ENCODE assay signal across 1 cellular context in the genomic region with DNA sequence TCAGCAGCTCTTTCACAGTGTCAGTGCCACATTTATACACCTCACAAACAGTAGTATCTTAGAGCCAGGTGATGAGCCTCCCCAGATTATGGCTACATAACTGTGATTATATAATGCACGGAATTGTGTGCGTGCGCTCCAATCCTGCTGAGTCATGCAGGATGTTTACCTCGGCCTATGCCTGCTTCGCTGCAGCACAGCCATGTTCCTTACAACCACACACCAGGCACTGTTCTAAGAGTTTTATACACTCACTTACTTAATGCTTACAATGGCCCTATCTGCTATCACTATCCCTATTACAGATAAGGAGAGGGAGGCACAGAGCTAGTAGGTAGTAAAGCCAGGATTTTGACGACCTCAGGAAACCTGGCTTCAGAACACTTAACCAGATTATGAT.
TF ChIP-seq lines count a peak whose summit lies in the region.

No MANE protein-coding gene starts in this region.

TF ChIP-seq in K562, 482 proteins besides CTCF, POLR2A, EP300 and RAD21 (continued from another document and continues in another):
- no peak for TF ChIP-seq TCFL5 (CRISPR knock-in tag; conservative IDR thresholded peaks at IDR 0.05)
- no peak for TF ChIP-seq ZBTB7A (IDR thresholded peaks at IDR 0.05; ENCODE audit: borderline replicate concordance, control insufficient read depth, low read depth, low read length)
- no peak for TF ChIP-seq ZNF785 (CRISPR knock-in tag; IDR thresholded peaks at IDR 0.05)
- TF ChIP-seq, protein P1, sequence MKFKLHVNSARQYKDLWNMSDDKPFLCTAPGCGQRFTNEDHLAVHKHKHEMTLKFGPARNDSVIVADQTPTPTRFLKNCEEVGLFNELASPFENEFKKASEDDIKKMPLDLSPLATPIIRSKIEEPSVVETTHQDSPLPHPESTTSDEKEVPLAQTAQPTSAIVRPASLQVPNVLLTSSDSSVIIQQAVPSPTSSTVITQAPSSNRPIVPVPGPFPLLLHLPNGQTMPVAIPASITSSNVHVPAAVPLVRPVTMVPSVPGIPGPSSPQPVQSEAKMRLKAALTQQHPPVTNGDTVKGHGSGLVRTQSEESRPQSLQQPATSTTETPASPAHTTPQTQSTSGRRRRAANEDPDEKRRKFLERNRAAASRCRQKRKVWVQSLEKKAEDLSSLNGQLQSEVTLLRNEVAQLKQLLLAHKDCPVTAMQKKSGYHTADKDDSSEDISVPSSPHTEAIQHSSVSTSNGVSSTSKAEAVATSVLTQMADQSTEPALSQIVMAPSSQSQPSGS (CRISPR knock-in tag; IDR thresholded peaks at IDR 0.05): no peak
- TF ChIP-seq BDP1 (IDR thresholded peaks at IDR 0.05; ENCODE audit: insufficient read depth, insufficient read length): no peak
- TF ChIP-seq, protein P2, sequence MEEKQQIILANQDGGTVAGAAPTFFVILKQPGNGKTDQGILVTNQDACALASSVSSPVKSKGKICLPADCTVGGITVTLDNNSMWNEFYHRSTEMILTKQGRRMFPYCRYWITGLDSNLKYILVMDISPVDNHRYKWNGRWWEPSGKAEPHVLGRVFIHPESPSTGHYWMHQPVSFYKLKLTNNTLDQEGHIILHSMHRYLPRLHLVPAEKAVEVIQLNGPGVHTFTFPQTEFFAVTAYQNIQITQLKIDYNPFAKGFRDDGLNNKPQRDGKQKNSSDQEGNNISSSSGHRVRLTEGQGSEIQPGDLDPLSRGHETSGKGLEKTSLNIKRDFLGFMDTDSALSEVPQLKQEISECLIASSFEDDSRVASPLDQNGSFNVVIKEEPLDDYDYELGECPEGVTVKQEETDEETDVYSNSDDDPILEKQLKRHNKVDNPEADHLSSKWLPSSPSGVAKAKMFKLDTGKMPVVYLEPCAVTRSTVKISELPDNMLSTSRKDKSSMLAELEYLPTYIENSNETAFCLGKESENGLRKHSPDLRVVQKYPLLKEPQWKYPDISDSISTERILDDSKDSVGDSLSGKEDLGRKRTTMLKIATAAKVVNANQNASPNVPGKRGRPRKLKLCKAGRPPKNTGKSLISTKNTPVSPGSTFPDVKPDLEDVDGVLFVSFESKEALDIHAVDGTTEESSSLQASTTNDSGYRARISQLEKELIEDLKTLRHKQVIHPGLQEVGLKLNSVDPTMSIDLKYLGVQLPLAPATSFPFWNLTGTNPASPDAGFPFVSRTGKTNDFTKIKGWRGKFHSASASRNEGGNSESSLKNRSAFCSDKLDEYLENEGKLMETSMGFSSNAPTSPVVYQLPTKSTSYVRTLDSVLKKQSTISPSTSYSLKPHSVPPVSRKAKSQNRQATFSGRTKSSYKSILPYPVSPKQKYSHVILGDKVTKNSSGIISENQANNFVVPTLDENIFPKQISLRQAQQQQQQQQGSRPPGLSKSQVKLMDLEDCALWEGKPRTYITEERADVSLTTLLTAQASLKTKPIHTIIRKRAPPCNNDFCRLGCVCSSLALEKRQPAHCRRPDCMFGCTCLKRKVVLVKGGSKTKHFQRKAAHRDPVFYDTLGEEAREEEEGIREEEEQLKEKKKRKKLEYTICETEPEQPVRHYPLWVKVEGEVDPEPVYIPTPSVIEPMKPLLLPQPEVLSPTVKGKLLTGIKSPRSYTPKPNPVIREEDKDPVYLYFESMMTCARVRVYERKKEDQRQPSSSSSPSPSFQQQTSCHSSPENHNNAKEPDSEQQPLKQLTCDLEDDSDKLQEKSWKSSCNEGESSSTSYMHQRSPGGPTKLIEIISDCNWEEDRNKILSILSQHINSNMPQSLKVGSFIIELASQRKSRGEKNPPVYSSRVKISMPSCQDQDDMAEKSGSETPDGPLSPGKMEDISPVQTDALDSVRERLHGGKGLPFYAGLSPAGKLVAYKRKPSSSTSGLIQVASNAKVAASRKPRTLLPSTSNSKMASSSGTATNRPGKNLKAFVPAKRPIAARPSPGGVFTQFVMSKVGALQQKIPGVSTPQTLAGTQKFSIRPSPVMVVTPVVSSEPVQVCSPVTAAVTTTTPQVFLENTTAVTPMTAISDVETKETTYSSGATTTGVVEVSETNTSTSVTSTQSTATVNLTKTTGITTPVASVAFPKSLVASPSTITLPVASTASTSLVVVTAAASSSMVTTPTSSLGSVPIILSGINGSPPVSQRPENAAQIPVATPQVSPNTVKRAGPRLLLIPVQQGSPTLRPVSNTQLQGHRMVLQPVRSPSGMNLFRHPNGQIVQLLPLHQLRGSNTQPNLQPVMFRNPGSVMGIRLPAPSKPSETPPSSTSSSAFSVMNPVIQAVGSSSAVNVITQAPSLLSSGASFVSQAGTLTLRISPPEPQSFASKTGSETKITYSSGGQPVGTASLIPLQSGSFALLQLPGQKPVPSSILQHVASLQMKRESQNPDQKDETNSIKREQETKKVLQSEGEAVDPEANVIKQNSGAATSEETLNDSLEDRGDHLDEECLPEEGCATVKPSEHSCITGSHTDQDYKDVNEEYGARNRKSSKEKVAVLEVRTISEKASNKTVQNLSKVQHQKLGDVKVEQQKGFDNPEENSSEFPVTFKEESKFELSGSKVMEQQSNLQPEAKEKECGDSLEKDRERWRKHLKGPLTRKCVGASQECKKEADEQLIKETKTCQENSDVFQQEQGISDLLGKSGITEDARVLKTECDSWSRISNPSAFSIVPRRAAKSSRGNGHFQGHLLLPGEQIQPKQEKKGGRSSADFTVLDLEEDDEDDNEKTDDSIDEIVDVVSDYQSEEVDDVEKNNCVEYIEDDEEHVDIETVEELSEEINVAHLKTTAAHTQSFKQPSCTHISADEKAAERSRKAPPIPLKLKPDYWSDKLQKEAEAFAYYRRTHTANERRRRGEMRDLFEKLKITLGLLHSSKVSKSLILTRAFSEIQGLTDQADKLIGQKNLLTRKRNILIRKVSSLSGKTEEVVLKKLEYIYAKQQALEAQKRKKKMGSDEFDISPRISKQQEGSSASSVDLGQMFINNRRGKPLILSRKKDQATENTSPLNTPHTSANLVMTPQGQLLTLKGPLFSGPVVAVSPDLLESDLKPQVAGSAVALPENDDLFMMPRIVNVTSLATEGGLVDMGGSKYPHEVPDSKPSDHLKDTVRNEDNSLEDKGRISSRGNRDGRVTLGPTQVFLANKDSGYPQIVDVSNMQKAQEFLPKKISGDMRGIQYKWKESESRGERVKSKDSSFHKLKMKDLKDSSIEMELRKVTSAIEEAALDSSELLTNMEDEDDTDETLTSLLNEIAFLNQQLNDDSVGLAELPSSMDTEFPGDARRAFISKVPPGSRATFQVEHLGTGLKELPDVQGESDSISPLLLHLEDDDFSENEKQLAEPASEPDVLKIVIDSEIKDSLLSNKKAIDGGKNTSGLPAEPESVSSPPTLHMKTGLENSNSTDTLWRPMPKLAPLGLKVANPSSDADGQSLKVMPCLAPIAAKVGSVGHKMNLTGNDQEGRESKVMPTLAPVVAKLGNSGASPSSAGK (IDR thresholded peaks at IDR 0.05): peak; percentile 10; the same call in 1 of the 2 replicates
- TF ChIP-seq, protein P3, sequence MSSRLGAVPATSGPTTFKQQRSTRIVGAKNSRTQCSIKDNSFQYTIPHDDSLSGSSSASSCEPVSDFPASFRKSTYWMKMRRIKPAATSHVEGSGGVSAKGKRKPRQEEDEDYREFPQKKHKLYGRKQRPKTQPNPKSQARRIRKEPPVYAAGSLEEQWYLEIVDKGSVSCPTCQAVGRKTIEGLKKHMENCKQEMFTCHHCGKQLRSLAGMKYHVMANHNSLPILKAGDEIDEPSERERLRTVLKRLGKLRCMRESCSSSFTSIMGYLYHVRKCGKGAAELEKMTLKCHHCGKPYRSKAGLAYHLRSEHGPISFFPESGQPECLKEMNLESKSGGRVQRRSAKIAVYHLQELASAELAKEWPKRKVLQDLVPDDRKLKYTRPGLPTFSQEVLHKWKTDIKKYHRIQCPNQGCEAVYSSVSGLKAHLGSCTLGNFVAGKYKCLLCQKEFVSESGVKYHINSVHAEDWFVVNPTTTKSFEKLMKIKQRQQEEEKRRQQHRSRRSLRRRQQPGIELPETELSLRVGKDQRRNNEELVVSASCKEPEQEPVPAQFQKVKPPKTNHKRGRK (tag; IDR thresholded peaks at IDR 0.05): no peak
- TF ChIP-seq TSC22D4 (tag; IDR thresholded peaks at IDR 0.05): no peak
- TF ChIP-seq HNRNPH1 (optimal IDR thresholded peaks at IDR 0.05; ENCODE audit: low read depth, low read length): no peak
- TF ChIP-seq, protein P4, sequence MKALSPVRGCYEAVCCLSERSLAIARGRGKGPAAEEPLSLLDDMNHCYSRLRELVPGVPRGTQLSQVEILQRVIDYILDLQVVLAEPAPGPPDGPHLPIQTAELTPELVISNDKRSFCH (CRISPR knock-in tag; IDR thresholded peaks at IDR 0.05): no peak
- TF ChIP-seq, protein P4 (tag; IDR thresholded peaks at IDR 0.05): no peak
- TF ChIP-seq, protein P5, sequence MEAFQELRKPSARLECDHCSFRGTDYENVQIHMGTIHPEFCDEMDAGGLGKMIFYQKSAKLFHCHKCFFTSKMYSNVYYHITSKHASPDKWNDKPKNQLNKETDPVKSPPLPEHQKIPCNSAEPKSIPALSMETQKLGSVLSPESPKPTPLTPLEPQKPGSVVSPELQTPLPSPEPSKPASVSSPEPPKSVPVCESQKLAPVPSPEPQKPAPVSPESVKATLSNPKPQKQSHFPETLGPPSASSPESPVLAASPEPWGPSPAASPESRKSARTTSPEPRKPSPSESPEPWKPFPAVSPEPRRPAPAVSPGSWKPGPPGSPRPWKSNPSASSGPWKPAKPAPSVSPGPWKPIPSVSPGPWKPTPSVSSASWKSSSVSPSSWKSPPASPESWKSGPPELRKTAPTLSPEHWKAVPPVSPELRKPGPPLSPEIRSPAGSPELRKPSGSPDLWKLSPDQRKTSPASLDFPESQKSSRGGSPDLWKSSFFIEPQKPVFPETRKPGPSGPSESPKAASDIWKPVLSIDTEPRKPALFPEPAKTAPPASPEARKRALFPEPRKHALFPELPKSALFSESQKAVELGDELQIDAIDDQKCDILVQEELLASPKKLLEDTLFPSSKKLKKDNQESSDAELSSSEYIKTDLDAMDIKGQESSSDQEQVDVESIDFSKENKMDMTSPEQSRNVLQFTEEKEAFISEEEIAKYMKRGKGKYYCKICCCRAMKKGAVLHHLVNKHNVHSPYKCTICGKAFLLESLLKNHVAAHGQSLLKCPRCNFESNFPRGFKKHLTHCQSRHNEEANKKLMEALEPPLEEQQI (IDR thresholded peaks at IDR 0.05): no peak
- TF ChIP-seq PHF21A (IDR thresholded peaks at IDR 0.05; ENCODE audit: borderline replicate concordance, low read depth): no peak
- no peak for TF ChIP-seq ZNF140 (CRISPR knock-in tag; IDR thresholded peaks at IDR 0.05)
- TF ChIP-seq E2F3 (CRISPR knock-in tag; IDR thresholded peaks at IDR 0.05): no peak
- peak; percentile 74 for TF ChIP-seq MAFF (IDR thresholded peaks at IDR 0.05; ENCODE audit: low read length)
- TF ChIP-seq ELF1 (tag; IDR thresholded peaks at IDR 0.05): no peak
- TF ChIP-seq, protein P6, sequence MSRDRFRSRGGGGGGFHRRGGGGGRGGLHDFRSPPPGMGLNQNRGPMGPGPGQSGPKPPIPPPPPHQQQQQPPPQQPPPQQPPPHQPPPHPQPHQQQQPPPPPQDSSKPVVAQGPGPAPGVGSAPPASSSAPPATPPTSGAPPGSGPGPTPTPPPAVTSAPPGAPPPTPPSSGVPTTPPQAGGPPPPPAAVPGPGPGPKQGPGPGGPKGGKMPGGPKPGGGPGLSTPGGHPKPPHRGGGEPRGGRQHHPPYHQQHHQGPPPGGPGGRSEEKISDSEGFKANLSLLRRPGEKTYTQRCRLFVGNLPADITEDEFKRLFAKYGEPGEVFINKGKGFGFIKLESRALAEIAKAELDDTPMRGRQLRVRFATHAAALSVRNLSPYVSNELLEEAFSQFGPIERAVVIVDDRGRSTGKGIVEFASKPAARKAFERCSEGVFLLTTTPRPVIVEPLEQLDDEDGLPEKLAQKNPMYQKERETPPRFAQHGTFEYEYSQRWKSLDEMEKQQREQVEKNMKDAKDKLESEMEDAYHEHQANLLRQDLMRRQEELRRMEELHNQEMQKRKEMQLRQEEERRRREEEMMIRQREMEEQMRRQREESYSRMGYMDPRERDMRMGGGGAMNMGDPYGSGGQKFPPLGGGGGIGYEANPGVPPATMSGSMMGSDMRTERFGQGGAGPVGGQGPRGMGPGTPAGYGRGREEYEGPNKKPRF (IDR thresholded peaks at IDR 0.05; ENCODE audit: low read depth, low read length): no peak
- no peak for TF ChIP-seq GATAD2A (IDR thresholded peaks at IDR 0.05)
- TF ChIP-seq, protein P7, sequence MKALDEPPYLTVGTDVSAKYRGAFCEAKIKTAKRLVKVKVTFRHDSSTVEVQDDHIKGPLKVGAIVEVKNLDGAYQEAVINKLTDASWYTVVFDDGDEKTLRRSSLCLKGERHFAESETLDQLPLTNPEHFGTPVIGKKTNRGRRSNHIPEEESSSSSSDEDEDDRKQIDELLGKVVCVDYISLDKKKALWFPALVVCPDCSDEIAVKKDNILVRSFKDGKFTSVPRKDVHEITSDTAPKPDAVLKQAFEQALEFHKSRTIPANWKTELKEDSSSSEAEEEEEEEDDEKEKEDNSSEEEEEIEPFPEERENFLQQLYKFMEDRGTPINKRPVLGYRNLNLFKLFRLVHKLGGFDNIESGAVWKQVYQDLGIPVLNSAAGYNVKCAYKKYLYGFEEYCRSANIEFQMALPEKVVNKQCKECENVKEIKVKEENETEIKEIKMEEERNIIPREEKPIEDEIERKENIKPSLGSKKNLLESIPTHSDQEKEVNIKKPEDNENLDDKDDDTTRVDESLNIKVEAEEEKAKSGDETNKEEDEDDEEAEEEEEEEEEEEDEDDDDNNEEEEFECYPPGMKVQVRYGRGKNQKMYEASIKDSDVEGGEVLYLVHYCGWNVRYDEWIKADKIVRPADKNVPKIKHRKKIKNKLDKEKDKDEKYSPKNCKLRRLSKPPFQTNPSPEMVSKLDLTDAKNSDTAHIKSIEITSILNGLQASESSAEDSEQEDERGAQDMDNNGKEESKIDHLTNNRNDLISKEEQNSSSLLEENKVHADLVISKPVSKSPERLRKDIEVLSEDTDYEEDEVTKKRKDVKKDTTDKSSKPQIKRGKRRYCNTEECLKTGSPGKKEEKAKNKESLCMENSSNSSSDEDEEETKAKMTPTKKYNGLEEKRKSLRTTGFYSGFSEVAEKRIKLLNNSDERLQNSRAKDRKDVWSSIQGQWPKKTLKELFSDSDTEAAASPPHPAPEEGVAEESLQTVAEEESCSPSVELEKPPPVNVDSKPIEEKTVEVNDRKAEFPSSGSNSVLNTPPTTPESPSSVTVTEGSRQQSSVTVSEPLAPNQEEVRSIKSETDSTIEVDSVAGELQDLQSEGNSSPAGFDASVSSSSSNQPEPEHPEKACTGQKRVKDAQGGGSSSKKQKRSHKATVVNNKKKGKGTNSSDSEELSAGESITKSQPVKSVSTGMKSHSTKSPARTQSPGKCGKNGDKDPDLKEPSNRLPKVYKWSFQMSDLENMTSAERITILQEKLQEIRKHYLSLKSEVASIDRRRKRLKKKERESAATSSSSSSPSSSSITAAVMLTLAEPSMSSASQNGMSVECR (CRISPR knock-in tag; IDR thresholded peaks at IDR 0.05): no peak
- TF ChIP-seq ELF4 (CRISPR knock-in tag; IDR thresholded peaks at IDR 0.05): no peak
- TF ChIP-seq MIER1 (IDR thresholded peaks at IDR 0.05; ENCODE audit: low read depth): no peak
- TF ChIP-seq ZNF444 (CRISPR knock-in tag; IDR thresholded peaks at IDR 0.05): no peak
